1 cellular context compared by ENCODE assay signal in genomic region chr3:33579181-33579510, GRCh38.
TF ChIP-seq lines count a peak whose summit lies in the region.

No MANE protein-coding gene starts in this region.

TF ChIP-seq in H1, 55 proteins besides CTCF, POLR2A, EP300 and RAD21:
- TF ChIP-seq SIN3A (conservative IDR thresholded peaks at IDR 0.05 in 1 of 2, IDR thresholded peaks at IDR 0.05 in 1 of 2; ENCODE audit: low read depth in 1 of 2, low read length in 2 of 2) (no peak), ATF3 (IDR thresholded peaks at IDR 0.05; ENCODE audit: insufficient read depth, low read depth, low read length) (no peak), SUZ12 (IDR thresholded peaks at IDR 0.05; ENCODE audit: low read length) (no peak), TBP (IDR thresholded peaks at IDR 0.05; ENCODE audit: low read depth, low read length) (no peak), YY1 (IDR thresholded peaks at IDR 0.05; ENCODE audit: low read depth, low read length) (no peak)
